ENCODE assay signal across 8 cellular contexts in the genomic region with DNA sequence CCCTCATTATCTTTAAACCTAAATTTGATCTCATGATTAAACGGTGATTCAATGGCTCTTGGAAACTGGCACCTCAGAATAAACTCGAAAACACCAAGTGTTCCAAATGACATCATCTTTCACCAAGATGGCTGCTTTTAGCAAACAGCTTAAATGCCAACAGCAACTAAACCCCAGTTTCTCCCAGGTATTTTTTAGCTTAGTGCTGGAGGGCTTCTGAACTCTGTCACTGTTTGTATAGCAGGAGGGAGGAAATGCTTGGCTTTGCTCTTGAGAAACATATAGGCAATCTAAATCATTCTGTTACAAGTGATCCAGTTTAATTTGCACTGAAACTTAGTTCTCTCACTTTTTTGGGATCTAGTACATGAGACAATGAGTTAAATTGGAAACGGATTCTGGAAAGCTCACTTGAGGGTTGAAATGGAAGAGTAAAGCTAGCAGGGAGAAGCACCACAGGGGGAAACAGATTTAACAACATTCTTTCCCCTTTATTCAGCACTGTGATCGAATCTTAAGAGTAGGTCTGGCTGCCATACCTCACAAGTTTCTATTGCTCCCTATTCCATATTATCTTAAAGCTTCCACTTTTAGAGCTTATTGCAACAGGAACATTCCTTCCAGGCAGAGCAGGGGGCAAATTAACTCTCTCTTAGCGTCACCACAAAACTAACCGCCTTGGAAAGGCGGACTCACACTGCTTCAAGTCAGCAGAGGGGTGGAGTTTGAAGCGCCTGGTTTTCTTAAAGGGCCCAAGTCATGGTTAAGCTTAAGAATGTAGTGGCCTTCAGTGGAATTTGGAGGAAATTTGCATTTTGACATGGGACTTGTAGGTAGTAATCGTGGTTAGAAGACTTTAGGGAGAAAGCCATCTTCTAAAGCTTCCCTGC. TPM values are rescaled to one million over a fixed set of nuclear protein-coding genes. Genes with fewer than 3 reads are reported as not detected.
DNase-seq lines count a peak whose midpoint lies in the region; ATAC-seq lines count a peak whose summit lies in the region.

No MANE protein-coding gene starts in this region.

- H3K9me3 ChIP-seq in CD8-positive, alpha-beta memory T cell (ENCODE audit: low read length), result no peaks in the 10 kb centered on the region
- no peaks in the 10 kb centered on the region for H3K9me3 ChIP-seq in mesenchymal stem cell (ENCODE audit: control insufficient read depth, low read length)

- H3K14ac ChIP-seq in mesenchymal stem cell (ENCODE audit: low read length in 2 of 2), result no peak overlapping the region

- no peak overlapping the region for H2BK120ac ChIP-seq in mesenchymal stem cell (ENCODE audit: low read depth, low read length)

- H3K27ac Mint-ChIP-seq in CD8-positive, alpha-beta memory T cell, result peak overlapping the region; percentile 92 to 99 (median 96)
- peak overlapping the region; percentile 99 for H3K27ac Mint-ChIP-seq in activated CD4-positive, alpha-beta T cell treated with anti-CD3 and anti-CD28 coated beads, Interleukin-2, amount 10 ng/mL, durations not matched to agents 24 days and 14 days
- H3K27ac Mint-ChIP-seq in effector memory CD8-positive, alpha-beta T cell, result peak overlapping the region; percentile 96 to 97
- peak overlapping the region; percentile 91 for H3K27ac Mint-ChIP-seq in stimulated activated memory B cell treated with anti-CD40 and anti-IgM and Interleukin-4, amounts not matched to agents 10 μg/mL and 1 μg/mL and 100 μg/mL, for 72 hours

- H4K8ac ChIP-seq in mesenchymal stem cell (ENCODE audit: low read length), result peak overlapping the region; percentile 77

- H3K9ac ChIP-seq in mesenchymal stem cell (ENCODE audit: low read length), result peak overlapping the region; percentile 94

- WGBS in mesenchymal stem cell, result 5% methylated on average over 8 of the region's 9 CpGs

- no peak overlapping the region for H2BK15ac ChIP-seq in mesenchymal stem cell (ENCODE audit: low read depth, poor library complexity, severe bottlenecking)

- peaks cover 0 to 6% (median 5%) of the 10 kb centered on the region in 5 donors for H3K9me3 Mint-ChIP-seq in CD8-positive, alpha-beta memory T cell
- H3K9me3 Mint-ChIP-seq in activated CD4-positive, alpha-beta T cell treated with anti-CD3 and anti-CD28 coated beads, Interleukin-2, amount 10 ng/mL, durations not matched to agents 24 days and 14 days, result peaks cover 6% of the 10 kb centered on the region
- H3K9me3 Mint-ChIP-seq in effector memory CD8-positive, alpha-beta T cell, result no peaks in the 10 kb centered on the region
- H3K9me3 Mint-ChIP-seq in stimulated activated memory B cell treated with anti-CD40 and anti-IgM and Interleukin-4, amounts not matched to agents 10 μg/mL and 1 μg/mL and 100 μg/mL, for 72 hours, result peaks cover 3% of the 10 kb centered on the region

- H3K4me3 Mint-ChIP-seq in CD8-positive, alpha-beta memory T cell, result peak overlapping the region; percentile 95 to 97 (median 96)
- peak overlapping the region; percentile 99 for H3K4me3 Mint-ChIP-seq in activated CD4-positive, alpha-beta T cell treated with anti-CD3 and anti-CD28 coated beads, Interleukin-2, amount 10 ng/mL, durations not matched to agents 24 days and 14 days
- peak overlapping the region; percentile 90 for H3K4me3 Mint-ChIP-seq in effector memory CD8-positive, alpha-beta T cell
- H3K4me3 Mint-ChIP-seq in stimulated activated memory B cell treated with anti-CD40 and anti-IgM and Interleukin-4, amounts not matched to agents 10 μg/mL and 1 μg/mL and 100 μg/mL, for 72 hours, result peak overlapping the region; percentile 92

- peak in 3 of 5 donors; percentile 27 to 58 (median 39) for DNase-seq in CD8-positive, alpha-beta memory T cell
- DNase-seq in Kasumi-1 (lab: John Stamatoyannopoulos, UW) (peak; percentile 97 to 99), mesenchymal stem cell (peak; percentile 94), NCI-H345 (lab: John Stamatoyannopoulos, UW) (no peak)
- peak; percentile 87 for DNase-seq in activated CD4-positive, alpha-beta T cell treated with anti-CD3 and anti-CD28 coated beads, Interleukin-2, amount 10 ng/mL, durations not matched to agents 24 days and 14 days
- peak in 2 of 3 experiments; percentile 11 to 23 for DNase-seq in effector memory CD8-positive, alpha-beta T cell

- no peaks in the 10 kb centered on the region for H3K27me3 ChIP-seq in CD8-positive, alpha-beta memory T cell (ENCODE audit: insufficient read depth, low read length, poor library complexity, severe bottlenecking)
- H3K27me3 ChIP-seq in mesenchymal stem cell (ENCODE audit: control insufficient read depth in 1 of 2, insufficient read depth in 1 of 2, low read length in 2 of 2), result no peaks in the 10 kb centered on the region

- peak overlapping the region in 1 of 2 experiments; percentile 63 for H2BK12ac ChIP-seq in mesenchymal stem cell (ENCODE audit: low read length in 2 of 2)

- H3K4ac ChIP-seq in mesenchymal stem cell (ENCODE audit: low read depth in 1 of 2, low read length in 2 of 2), result no peak overlapping the region

- no peaks in the 10 kb centered on the region for H3K79me1 ChIP-seq in mesenchymal stem cell (replicated peaks; ENCODE audit: low read length, poor library complexity, severe bottlenecking)

- H3K23ac ChIP-seq in mesenchymal stem cell (ENCODE audit: low read length in 2 of 2), result no peak overlapping the region

- peaks cover 4 to 5% of the 10 kb centered on the region in 2 donors for H3K27me3 Mint-ChIP-seq in CD8-positive, alpha-beta memory T cell
- no peaks in the 10 kb centered on the region for H3K27me3 Mint-ChIP-seq in activated CD4-positive, alpha-beta T cell treated with anti-CD3 and anti-CD28 coated beads, Interleukin-2, amount 10 ng/mL, durations not matched to agents 24 days and 14 days
- peaks cover 2 to 6% of the 10 kb centered on the region in 2 donors for H3K27me3 Mint-ChIP-seq in effector memory CD8-positive, alpha-beta T cell
- peaks cover 4% of the 10 kb centered on the region for H3K27me3 Mint-ChIP-seq in stimulated activated memory B cell treated with anti-CD40 and anti-IgM and Interleukin-4, amounts not matched to agents 10 μg/mL and 1 μg/mL and 100 μg/mL, for 72 hours

- H3K4me2 ChIP-seq in mesenchymal stem cell (ENCODE audit: low read length, poor library complexity, severe bottlenecking), result peak overlapping the region; percentile 63

- peak overlapping the region; percentile 71 for H3K4me3 ChIP-seq in CD8-positive, alpha-beta memory T cell (ENCODE audit: low read length)
- H3K4me3 ChIP-seq in mesenchymal stem cell (ENCODE audit: insufficient read depth in 1 of 2, low read depth in 1 of 2, low read length in 2 of 2), result peak overlapping the region in 1 of 2 experiments; percentile 93

- peak overlapping the region in 1 of 2 experiments; percentile 83 for H3K18ac ChIP-seq in mesenchymal stem cell (ENCODE audit: low read depth in 1 of 2, low read length in 2 of 2)

- CTCF ChIA-PET in CD8-positive, alpha-beta memory T cell (lab: Charles Lee), result interaction anchor here (0.7 kb wide), 1 partner anchor 43 kb away, joined by 3 read pairs; no protein-coding TSS in a partner anchor

- H3K36me3 ChIP-seq in CD8-positive, alpha-beta memory T cell (ENCODE audit: insufficient read depth, low read length), result no peaks in the 10 kb centered on the region
- no peaks in the 10 kb centered on the region for H3K36me3 ChIP-seq in mesenchymal stem cell (ENCODE audit: control insufficient read depth in 1 of 2, insufficient read depth in 2 of 2, low read depth in 1 of 2, low read length in 2 of 2)

- POLR2A ChIA-PET in CD8-positive, alpha-beta memory T cell (lab: Charles Lee), result interaction anchor here (0.6 kb wide), 1 partner anchor 20 kb away, joined by 3 read pairs; no protein-coding TSS in a partner anchor

- H3K27ac ChIP-seq in CD8-positive, alpha-beta memory T cell (ENCODE audit: low read depth, low read length), result peak overlapping the region; percentile 85
- peak overlapping the region; percentile 96 for H3K27ac ChIP-seq in mesenchymal stem cell (ENCODE audit: low read length, poor library complexity, severe bottlenecking)

- H2AK5ac ChIP-seq in mesenchymal stem cell (ENCODE audit: low read length, severe bottlenecking), result no peak overlapping the region

- H3K4me1 Mint-ChIP-seq in CD8-positive, alpha-beta memory T cell, result peaks cover 46 to 53% (median 48%) of the 10 kb centered on the region in 3 donors
- peaks cover 41% of the 10 kb centered on the region for H3K4me1 Mint-ChIP-seq in activated CD4-positive, alpha-beta T cell treated with anti-CD3 and anti-CD28 coated beads, Interleukin-2, amount 10 ng/mL, durations not matched to agents 24 days and 14 days
- peaks cover 36 to 46% of the 10 kb centered on the region in 2 donors for H3K4me1 Mint-ChIP-seq in effector memory CD8-positive, alpha-beta T cell (ENCODE audit: low read depth in 2 of 2)
- H3K4me1 Mint-ChIP-seq in stimulated activated memory B cell treated with anti-CD40 and anti-IgM and Interleukin-4, amounts not matched to agents 10 μg/mL and 1 μg/mL and 100 μg/mL, for 72 hours, result peaks cover 46% of the 10 kb centered on the region

- H3K4me1 ChIP-seq in CD8-positive, alpha-beta memory T cell (ENCODE audit: insufficient read depth, low read length), result peaks cover 39% of the 10 kb centered on the region
- peaks cover 4% of the 10 kb centered on the region for H3K4me1 ChIP-seq in mesenchymal stem cell (ENCODE audit: control insufficient read depth, insufficient read depth, low read depth, low read length)

- no peak overlapping the region for H4K91ac ChIP-seq in mesenchymal stem cell (ENCODE audit: low read length)

- no peak overlapping the region for H2AFZ ChIP-seq in mesenchymal stem cell (ENCODE audit: low read depth, low read length)

- no peak overlapping the region for H2BK5ac ChIP-seq in mesenchymal stem cell (ENCODE audit: low read depth, low read length, poor library complexity, severe bottlenecking)

- intact Hi-C loops in activated CD4-positive, alpha-beta T cell treated with anti-CD3 and anti-CD28 coated beads, Interleukin-2, amount 10 ng/mL, durations not matched to agents 24 days and 14 days (cut with micrococcal nuclease), result loop anchor here (1.0 to 10.0 kb wide), 9 partner anchors 43 to 1641 kb away; a partner anchor contains a TSS

- peak; percentile 28 for ATAC-seq in GM21367 (IDR thresholded peaks at IDR 0.05; ENCODE audit: unreplicated experiment)
- no peak for ATAC-seq in effector memory CD8-positive, alpha-beta T cell (replicated peaks)
- ATAC-seq in stimulated activated memory B cell treated with anti-CD40 and anti-IgM and Interleukin-4, amounts not matched to agents 10 μg/mL and 1 μg/mL and 100 μg/mL, for 72 hours, result no peak

- H3K36me3 Mint-ChIP-seq in CD8-positive, alpha-beta memory T cell, result peaks cover 0 to 8% (median 0%) of the 10 kb centered on the region in 3 donors
- H3K36me3 Mint-ChIP-seq in activated CD4-positive, alpha-beta T cell treated with anti-CD3 and anti-CD28 coated beads, Interleukin-2, amount 10 ng/mL, durations not matched to agents 24 days and 14 days (ENCODE audit: low read depth), result peaks cover 19% of the 10 kb centered on the region
- peaks cover 11% of the 10 kb centered on the region for H3K36me3 Mint-ChIP-seq in effector memory CD8-positive, alpha-beta T cell (ENCODE audit: insufficient read depth)
- peaks cover under 1% of the 10 kb centered on the region for H3K36me3 Mint-ChIP-seq in stimulated activated memory B cell treated with anti-CD40 and anti-IgM and Interleukin-4, amounts not matched to agents 10 μg/mL and 1 μg/mL and 100 μg/mL, for 72 hours

RNA-seq across cellular contexts. Expression of a gene that starts 1.8 kb away (rescaled TPM):
- 10 to 100 TPM; 52.0 to 53.0 TPM for total RNA-seq in CD8-positive, alpha-beta memory T cell
- polyA plus RNA-seq in CD8-positive, alpha-beta memory T cell, result 4.9 TPM
- 83.2 and 85.1 TPM in 2 replicates for total RNA-seq in activated CD4-positive, alpha-beta T cell treated with anti-CD3 and anti-CD28 coated beads, Interleukin-2, amount 10 ng/mL, durations not matched to agents 24 days and 14 days
- polyA plus RNA-seq in mesenchymal stem cell (2013, experiment 1 of 2), result 29.8 TPM
- polyA plus RNA-seq in mesenchymal stem cell (2013, experiment 2 of 2), result 30.0 TPM
